In the genomic region with DNA sequence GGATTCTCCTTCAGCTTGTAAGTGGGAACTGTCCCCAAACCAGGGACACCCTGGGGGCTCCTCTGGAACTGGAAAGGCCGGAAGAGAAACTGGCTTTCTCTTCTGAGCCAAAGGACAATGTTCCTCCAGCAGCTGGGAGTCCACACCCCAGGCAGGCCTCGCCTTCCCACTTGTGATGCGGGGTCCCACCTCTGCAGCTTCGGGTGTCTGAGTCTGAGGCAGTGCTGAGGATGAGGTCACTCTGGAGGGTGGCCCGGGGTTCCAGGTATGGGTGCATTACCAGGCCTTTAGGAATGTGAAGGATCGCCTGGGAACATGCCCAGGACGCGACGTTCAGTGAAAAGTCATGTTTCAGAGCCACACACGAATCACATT, we compare ENCODE assay signal across 10 cellular contexts. TPM values are rescaled to one million over a fixed set of nuclear protein-coding genes. Genes with fewer than 3 reads are reported as not detected.
A peak's percentile ranks its signal among the peaks of the same experiment; 100 is the strongest.
DNase-seq lines count a peak whose midpoint lies in the region; ATAC-seq and TF ChIP-seq lines count a peak whose summit lies in the region.
"Had no signal": no experiment of that assay in that cellular context is flagged by ENCODE, and none has a peak within 500 bp of the region (broad histone marks: within the 10 kb centered on the region; RNA-seq: fewer than 3 reads in every experiment).

No MANE protein-coding gene starts in this region.

- peak overlapping the region; percentile 46 for H3K4me3 ChIP-seq in A673 (ENCODE audit: low read depth, low read length, poor library complexity, severe bottlenecking)
- H3K4me3 ChIP-seq in HAP-1 = peak overlapping the region; percentile 41
- H3K4me3 ChIP-seq in ectodermal cell (ENCODE audit: insufficient read depth, low read depth, low read length) = peak overlapping the region; percentile 11
- no peak overlapping the region for H3K4me3 ChIP-seq in naive thymus-derived CD4-positive, alpha-beta T cell (ENCODE audit: low read length)

- WGBS in ectodermal cell, 2 experiments = 78 to 83% methylated on average over 10 of the region's 10 CpGs

- TF ChIP-seq CTCF in A673 (conservative IDR thresholded peaks at IDR 0.05; ENCODE audit: low read depth, low read length) = no peak

- no peak for DNase-seq in A673 (ENCODE audit: low spot score)
- DNase-seq in HAP-1 (ENCODE audit: low spot score in 2 of 2) = no peak
- DNase-seq in naive thymus-derived CD4-positive, alpha-beta T cell = no peak
- DNase-seq in NCI-H345 (lab: John Stamatoyannopoulos, UW) = no peak
- DNase-seq in RPMI8226 = no peak
- DNase-seq: NCI-H1092 had no signal

- ATAC-seq in naive thymus-derived CD4-positive, alpha-beta T cell = no peak
- no peak for ATAC-seq in GM18520 (IDR thresholded peaks at IDR 0.05; ENCODE audit: unreplicated experiment)
- ATAC-seq in GM21515 (IDR thresholded peaks at IDR 0.05; ENCODE audit: unreplicated experiment) = no peak

- no peaks in the 10 kb centered on the region for H3K36me3 Mint-ChIP-seq in naive thymus-derived CD4-positive, alpha-beta T cell

- POLR2A ChIA-PET in A673 (lab: Charles Lee; ENCODE audit: low non-redundant PET) = no interaction called here
- POLR2A ChIA-PET in naive thymus-derived CD4-positive, alpha-beta T cell (lab: Charles Lee) = no interaction called here

- BruUV-seq in A673 (replicated peaks; lab: Mats Ljungman, UMichigan) = no TSS peak

- CTCF ChIA-PET in A673 (lab: Charles Lee) = no interaction called here
- CTCF ChIA-PET in naive thymus-derived CD4-positive, alpha-beta T cell (lab: Charles Lee) = no interaction called here

- peaks cover 0 to 8% (median 4%) of the 10 kb centered on the region in 7 donors for H3K4me1 Mint-ChIP-seq in naive thymus-derived CD4-positive, alpha-beta T cell

- no peaks in the 10 kb centered on the region for H3K36me3 ChIP-seq in A673 (ENCODE audit: insufficient read depth, low read length, poor library complexity, severe bottlenecking)
- no peaks in the 10 kb centered on the region for H3K36me3 ChIP-seq in HAP-1 (replicated peaks)
- H3K36me3 ChIP-seq in ectodermal cell (ENCODE audit: control insufficient read depth, insufficient read depth, low read length) = no peaks in the 10 kb centered on the region
- no peaks in the 10 kb centered on the region for H3K36me3 ChIP-seq in naive thymus-derived CD4-positive, alpha-beta T cell (ENCODE audit: control insufficient read depth in 2 of 3, insufficient read depth in 3 of 3, low read length in 3 of 3)
- H3K36me3 ChIP-seq: cardiac muscle cell had no signal

- intact Hi-C loops in A673 (cut with micrococcal nuclease; ENCODE audit: unreplicated experiment) = no loop called here
- intact Hi-C loops in naive thymus-derived CD4-positive, alpha-beta T cell (cut with micrococcal nuclease) = loop anchor here in 1 of 2 donors (2.0 kb wide), 1 partner anchor 708 kb away; no protein-coding TSS in a partner anchor

- H3K27ac Mint-ChIP-seq in naive thymus-derived CD4-positive, alpha-beta T cell = no peak overlapping the region

- in situ Hi-C loops in HAP-1 (cut with MboI; ENCODE audit: low sequenced_read_pairs) = no loop called here

- no peaks in the 10 kb centered on the region for H3K9me3 Mint-ChIP-seq in naive thymus-derived CD4-positive, alpha-beta T cell

- H3K27ac ChIP-seq in A673 (ENCODE audit: low read depth, low read length, poor library complexity, severe bottlenecking) = no peak overlapping the region
- H3K27ac ChIP-seq in ectodermal cell (ENCODE audit: insufficient read depth, low read depth, low read length, poor library complexity, severe bottlenecking) = no peak overlapping the region
- no peak overlapping the region for H3K27ac ChIP-seq in naive thymus-derived CD4-positive, alpha-beta T cell (ENCODE audit: low read depth, low read length)
- H3K27ac ChIP-seq: cardiac muscle cell had no signal

- H3K27me3 ChIP-seq in A673 (replicated peaks; ENCODE audit: insufficient read depth, low read depth, low read length, poor library complexity) (no peaks in the 10 kb centered on the region), HAP-1 (ENCODE audit: low read depth) (no peaks in the 10 kb centered on the region), ectodermal cell (ENCODE audit: control insufficient read depth, insufficient read depth, low read length, poor library complexity, severe bottlenecking) (peaks cover 37% of the 10 kb centered on the region)
- H3K27me3 ChIP-seq in naive thymus-derived CD4-positive, alpha-beta T cell (ENCODE audit: control insufficient read depth in 2 of 2, insufficient read depth in 2 of 2, low read length in 2 of 2) = peaks cover 0 to 3% of the 10 kb centered on the region in 2 donors

- H3K4me1 ChIP-seq in A673 (ENCODE audit: insufficient read depth, low read length, poor library complexity, severe bottlenecking) (peaks cover 18% of the 10 kb centered on the region), HAP-1 (peaks cover 7% of the 10 kb centered on the region; the same call in 1 of the 2 replicates), ectodermal cell (ENCODE audit: control insufficient read depth, insufficient read depth, low read length) (peaks cover 4% of the 10 kb centered on the region)
- no peaks in the 10 kb centered on the region for H3K4me1 ChIP-seq in naive thymus-derived CD4-positive, alpha-beta T cell (ENCODE audit: control insufficient read depth in 2 of 2, insufficient read depth in 2 of 2, low read length in 2 of 2)

- peaks cover 11 to 29% (median 19%) of the 10 kb centered on the region in 5 donors for H3K27me3 Mint-ChIP-seq in naive thymus-derived CD4-positive, alpha-beta T cell

- H3K9me3 ChIP-seq in A673 (ENCODE audit: low read depth, low read length, poor library complexity, severe bottlenecking) (no peaks in the 10 kb centered on the region), HAP-1 (no peaks in the 10 kb centered on the region), ectodermal cell (ENCODE audit: control insufficient read depth, low read length) (no peaks in the 10 kb centered on the region)
- H3K9me3 ChIP-seq in naive thymus-derived CD4-positive, alpha-beta T cell (ENCODE audit: control insufficient read depth in 2 of 3, low read length in 3 of 3) = no peaks in the 10 kb centered on the region

- H3K4me3 Mint-ChIP-seq in naive thymus-derived CD4-positive, alpha-beta T cell = peak overlapping the region; percentile 53 to 84 (median 62)

RNA-seq across cellular contexts. Expression of gene BOK, which starts 18.2 kb away (rescaled TPM):
- 2.7 and 4.0 TPM in 2 replicates for total RNA-seq in A673 (2021)
- 22.5 TPM for polyA plus RNA-seq in ectodermal cell (2013, experiment 1 of 4)
- polyA plus RNA-seq in ectodermal cell (2013, experiment 2 of 4) = 20.0 TPM
- 16.3 TPM for polyA plus RNA-seq in ectodermal cell (2013, experiment 3 of 4)
- 16.7 TPM for polyA plus RNA-seq in ectodermal cell (2013, experiment 4 of 4)
- 1 to 10 TPM in 1 of 5 experiments, not detected in 4; 1.3 TPM for total RNA-seq in naive thymus-derived CD4-positive, alpha-beta T cell
- polyA plus RNA-seq in naive thymus-derived CD4-positive, alpha-beta T cell = under 1 TPM in 1 of 2 donors, not detected in 1; 0.11 TPM

RNA-seq across cellular contexts. Expression of gene STK25, which starts 32.0 kb away (rescaled TPM):
- 171 and 190 TPM in 2 replicates for total RNA-seq in A673 (2021)
- 219 TPM for polyA plus RNA-seq in ectodermal cell (2013, experiment 1 of 4)
- 227 TPM for polyA plus RNA-seq in ectodermal cell (2013, experiment 2 of 4)
- 191 TPM for polyA plus RNA-seq in ectodermal cell (2013, experiment 3 of 4)
- 217 TPM for polyA plus RNA-seq in ectodermal cell (2013, experiment 4 of 4)
- 100 to 1,000 TPM in 4 of 5 experiments, 10 to 100 TPM in 1; 90.8 to 170 (median 115) TPM for total RNA-seq in naive thymus-derived CD4-positive, alpha-beta T cell
- polyA plus RNA-seq in naive thymus-derived CD4-positive, alpha-beta T cell = 10 to 100 TPM; 74.0 to 81.5 TPM
